Comparison of ENCODE assay signal across 21 cellular contexts in the genomic region with DNA sequence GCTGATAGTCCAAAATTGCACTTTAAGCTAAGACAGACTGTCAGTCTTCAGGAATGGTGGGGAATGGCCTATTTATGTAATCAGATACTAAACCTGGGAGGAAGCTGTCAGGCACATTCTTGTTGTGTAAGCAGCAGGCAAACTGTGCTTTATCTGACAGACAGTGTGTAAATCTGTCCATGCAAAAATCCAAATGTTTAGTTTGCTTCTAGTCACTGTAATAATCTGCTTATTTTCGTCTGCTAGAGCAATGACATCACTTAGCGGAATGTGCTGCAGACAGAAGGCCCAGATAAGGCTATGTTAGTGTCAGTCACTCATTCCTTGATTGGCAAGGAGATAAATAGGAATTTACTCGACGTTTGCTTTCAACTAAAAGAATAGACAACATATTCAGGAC.
A peak's percentile ranks its signal among the peaks of the same experiment; 100 is the strongest.
DNase-seq lines count a peak whose midpoint lies in the region; ATAC-seq and TF ChIP-seq lines count a peak whose summit lies in the region.
"Had no signal": no experiment of that assay in that cellular context is flagged by ENCODE, and none has a peak within 500 bp of the region (broad histone marks: within the 10 kb centered on the region; RNA-seq: fewer than 3 reads in every experiment).

No MANE protein-coding gene starts in this region.

- 50 to 60% methylated on average over 1 to 2 of the region's 4 CpGs for WGBS in mesodermal cell (ENCODE audit: insufficient coverage in 2 of 2), 2 experiments

- CTCF ChIA-PET in activated CD4-positive, alpha-beta T cell treated with anti-CD3 and anti-CD28 coated beads for 36 hours (lab: Charles Lee): interaction anchor here (1.1 to 1.3 kb wide), 2 partner anchors 17 to 37 kb away, joined by 3 read pairs; no protein-coding TSS in a partner anchor

- H3K9me3 ChIP-seq in mesodermal cell (ENCODE audit: control insufficient read depth, low read length) (no peaks in the 10 kb centered on the region), upper lobe of right lung (no peaks in the 10 kb centered on the region)
- H3K9me3 ChIP-seq: esophagus muscularis mucosa, mucosa of descending colon, neutrophil had no signal

- no peaks in the 10 kb centered on the region for H3K36me3 Mint-ChIP-seq in activated CD4-positive, alpha-beta T cell treated with anti-CD3 and anti-CD28 coated beads for 36 hours (ENCODE audit: low read depth)
- H3K36me3 Mint-ChIP-seq: activated naive CD4-positive, alpha-beta T cell treated with anti-CD3 and anti-CD28 coated beads, Interleukin-2, amount 10 ng/mL, durations not matched to agents 7 days and 5 days had no signal

- H3K9me3 Mint-ChIP-seq in activated CD4-positive, alpha-beta T cell treated with anti-CD3 and anti-CD28 coated beads for 36 hours (ENCODE audit: low read depth): no peaks in the 10 kb centered on the region
- H3K9me3 Mint-ChIP-seq: activated CD4-positive, alpha-beta T cell treated with anti-CD3 and anti-CD28 coated beads, Interleukin-2, amount 10 ng/mL, durations not matched to agents 24 days and 14 days; activated naive CD4-positive, alpha-beta T cell treated with anti-CD3 and anti-CD28 coated beads, Interleukin-2, amount 10 ng/mL, durations not matched to agents 7 days and 5 days had no signal

- H3K4me1 ChIP-seq in mesodermal cell (ENCODE audit: control insufficient read depth, insufficient read depth, low read length, poor library complexity, severe bottlenecking): peaks cover 10% of the 10 kb centered on the region
- H3K4me1 ChIP-seq in upper lobe of right lung: no peaks in the 10 kb centered on the region

- no peaks in the 10 kb centered on the region for H3K27me3 Mint-ChIP-seq in activated CD4-positive, alpha-beta T cell treated with anti-CD3 and anti-CD28 coated beads for 36 hours
- H3K27me3 Mint-ChIP-seq: activated CD4-positive, alpha-beta T cell treated with anti-CD3 and anti-CD28 coated beads, Interleukin-2, amount 10 ng/mL, durations not matched to agents 24 days and 14 days; activated naive CD4-positive, alpha-beta T cell treated with anti-CD3 and anti-CD28 coated beads, Interleukin-2, amount 10 ng/mL, durations not matched to agents 7 days and 5 days had no signal

- H3K4me1 Mint-ChIP-seq in activated CD4-positive, alpha-beta T cell treated with anti-CD3 and anti-CD28 coated beads for 36 hours: no peaks in the 10 kb centered on the region
- H3K4me1 Mint-ChIP-seq: activated naive CD4-positive, alpha-beta T cell treated with anti-CD3 and anti-CD28 coated beads, Interleukin-2, amount 10 ng/mL, durations not matched to agents 7 days and 5 days had no signal

- DNase-seq in Ammon's horn (ENCODE audit: low spot score) (peak; percentile 20), NCI-H82 (lab: John Stamatoyannopoulos, UW) (peak; percentile 85), fibroblast of pulmonary artery (ENCODE audit: low read depth) (peak; percentile 36), upper lobe of right lung (no peak)
- DNase-seq in activated CD4-positive, alpha-beta T cell treated with anti-CD3 and anti-CD28 coated beads for 36 hours: no peak
- DNase-seq: activated CD4-positive, alpha-beta T cell treated with anti-CD3 and anti-CD28 coated beads, Interleukin-2, amount 10 ng/mL, durations not matched to agents 24 days and 14 days; activated naive CD4-positive, alpha-beta T cell treated with anti-CD3 and anti-CD28 coated beads, Interleukin-2, amount 10 ng/mL, durations not matched to agents 7 days and 5 days; COR-L47; hippocampal formation; MM.1S; mucosa of descending colon; NCI-H1694; NCI-H446 treated with DMSO at 0.1 percent for 48 hours; PC-3; stimulated activated CD4-positive, alpha-beta T cell treated with anti-CD3 and anti-CD28 coated beads, Interleukin-4, amount 100 ng/mL, for 1 hour; T1000 had no signal

- intact Hi-C loops in upper lobe of right lung (cut with DNase I): no loop called here
- intact Hi-C loops in activated CD4-positive, alpha-beta T cell treated with anti-CD3 and anti-CD28 coated beads for 36 hours (cut with DNase I, micrococcal nuclease): no loop called here

- no peaks in the 10 kb centered on the region for H3K27me3 ChIP-seq in upper lobe of right lung
- H3K27me3 ChIP-seq: esophagus muscularis mucosa, neutrophil had no signal

- no peak overlapping the region for H3K27ac Mint-ChIP-seq in activated CD4-positive, alpha-beta T cell treated with anti-CD3 and anti-CD28 coated beads for 36 hours
- H3K27ac Mint-ChIP-seq: activated CD4-positive, alpha-beta T cell treated with anti-CD3 and anti-CD28 coated beads, Interleukin-2, amount 10 ng/mL, durations not matched to agents 24 days and 14 days; activated naive CD4-positive, alpha-beta T cell treated with anti-CD3 and anti-CD28 coated beads, Interleukin-2, amount 10 ng/mL, durations not matched to agents 7 days and 5 days had no signal

- no peak for ATAC-seq in GM21529 (IDR thresholded peaks at IDR 0.05; ENCODE audit: unreplicated experiment)
- ATAC-seq in upper lobe of right lung: no peak
- no peak for ATAC-seq in activated CD4-positive, alpha-beta T cell treated with anti-CD3 and anti-CD28 coated beads for 36 hours
- no peak for ATAC-seq in GM21515 (IDR thresholded peaks at IDR 0.05; ENCODE audit: unreplicated experiment)
- ATAC-seq: mucosa of descending colon, PC-3 had no signal

- H3K4me3 ChIP-seq in fibroblast of pulmonary artery (replicated peaks; ENCODE audit: low read depth, low read length): no peak overlapping the region
- H3K4me3 ChIP-seq in mesodermal cell (ENCODE audit: extremely low read depth, insufficient read depth, low read length, poor library complexity, severe bottlenecking): no peak overlapping the region
- no peak overlapping the region for H3K4me3 ChIP-seq in upper lobe of right lung
- H3K4me3 ChIP-seq: esophagus muscularis mucosa, mucosa of descending colon had no signal

- POLR2A ChIA-PET in activated CD4-positive, alpha-beta T cell treated with anti-CD3 and anti-CD28 coated beads for 36 hours (lab: Charles Lee): no interaction called here

- H3K4me3 Mint-ChIP-seq in activated CD4-positive, alpha-beta T cell treated with anti-CD3 and anti-CD28 coated beads for 36 hours: no peak overlapping the region
- H3K4me3 Mint-ChIP-seq: activated CD4-positive, alpha-beta T cell treated with anti-CD3 and anti-CD28 coated beads, Interleukin-2, amount 10 ng/mL, durations not matched to agents 24 days and 14 days; activated naive CD4-positive, alpha-beta T cell treated with anti-CD3 and anti-CD28 coated beads, Interleukin-2, amount 10 ng/mL, durations not matched to agents 7 days and 5 days had no signal

- TF ChIP-seq CTCF in fibroblast of pulmonary artery (IDR thresholded peaks at IDR 0.05; ENCODE audit: low read length, missing control alignments): no peak
- TF ChIP-seq CTCF in upper lobe of right lung (IDR thresholded peaks at IDR 0.05): no peak

- H3K27ac ChIP-seq in mesodermal cell (ENCODE audit: low read depth, low read length, severe bottlenecking) (peak overlapping the region; percentile 64), upper lobe of right lung (no peak overlapping the region)
- H3K27ac ChIP-seq: esophagus muscularis mucosa, neutrophil had no signal

- H3K36me3 ChIP-seq in mesodermal cell (ENCODE audit: control insufficient read depth, insufficient read depth, low read length) (no peaks in the 10 kb centered on the region), upper lobe of right lung (no peaks in the 10 kb centered on the region)
- H3K36me3 ChIP-seq: esophagus muscularis mucosa, neutrophil had no signal

Comparison
In these comparisons a context has a peak if more than half of its experiments do, and no peak if none do; other contexts are left out.
1. DNase-seq: peak in Ammon's horn (single experiment), NCI-H82 (single experiment) and fibroblast of pulmonary artery (single experiment); none in upper lobe of right lung (single experiment) and activated CD4-positive, alpha-beta T cell treated with anti-CD3 and anti-CD28 coated beads for 36 hours (single experiment).